ENCODE assay signal across 1 cellular context in genomic region chr6:2719053-2719375, GRCh38.
TF ChIP-seq lines count a peak whose summit lies in the region.

No MANE protein-coding gene starts in this region.

TF ChIP-seq in IMR-90, 13 proteins besides CTCF, POLR2A, EP300 and RAD21:
- TF ChIP-seq MAZ (IDR thresholded peaks at IDR 0.05; ENCODE audit: borderline replicate concordance, low read depth, low read length) (no peak), BHLHE40 (IDR thresholded peaks at IDR 0.05; ENCODE audit: low read depth, low read length) (no peak), MAFK (IDR thresholded peaks at IDR 0.05; ENCODE audit: low read depth, low read length) (no peak), FOS (IDR thresholded peaks at IDR 0.05; ENCODE audit: low read depth, low read length) (no peak), CHD1 (IDR thresholded peaks at IDR 0.05; ENCODE audit: low read depth, low read length) (no peak), RFX5 (IDR thresholded peaks at IDR 0.05; ENCODE audit: low read depth, low read length) (no peak), NFE2L2 (IDR thresholded peaks at IDR 0.05; ENCODE audit: low read depth, low read length) (no peak), RCOR1 (IDR thresholded peaks at IDR 0.05; ENCODE audit: insufficient replicate concordance, low read length) (no peak), MXI1 (IDR thresholded peaks at IDR 0.05; ENCODE audit: borderline replicate concordance, low read depth, low read length) (no peak), CEBPB (IDR thresholded peaks at IDR 0.05; ENCODE audit: low read depth, low read length) (no peak)
- TF ChIP-seq, protein P1, sequence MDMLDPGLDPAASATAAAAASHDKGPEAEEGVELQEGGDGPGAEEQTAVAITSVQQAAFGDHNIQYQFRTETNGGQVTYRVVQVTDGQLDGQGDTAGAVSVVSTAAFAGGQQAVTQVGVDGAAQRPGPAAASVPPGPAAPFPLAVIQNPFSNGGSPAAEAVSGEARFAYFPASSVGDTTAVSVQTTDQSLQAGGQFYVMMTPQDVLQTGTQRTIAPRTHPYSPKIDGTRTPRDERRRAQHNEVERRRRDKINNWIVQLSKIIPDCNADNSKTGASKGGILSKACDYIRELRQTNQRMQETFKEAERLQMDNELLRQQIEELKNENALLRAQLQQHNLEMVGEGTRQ (IDR thresholded peaks at IDR 0.05; ENCODE audit: low read depth, low read length) = no peak
- TF ChIP-seq, protein P2, sequence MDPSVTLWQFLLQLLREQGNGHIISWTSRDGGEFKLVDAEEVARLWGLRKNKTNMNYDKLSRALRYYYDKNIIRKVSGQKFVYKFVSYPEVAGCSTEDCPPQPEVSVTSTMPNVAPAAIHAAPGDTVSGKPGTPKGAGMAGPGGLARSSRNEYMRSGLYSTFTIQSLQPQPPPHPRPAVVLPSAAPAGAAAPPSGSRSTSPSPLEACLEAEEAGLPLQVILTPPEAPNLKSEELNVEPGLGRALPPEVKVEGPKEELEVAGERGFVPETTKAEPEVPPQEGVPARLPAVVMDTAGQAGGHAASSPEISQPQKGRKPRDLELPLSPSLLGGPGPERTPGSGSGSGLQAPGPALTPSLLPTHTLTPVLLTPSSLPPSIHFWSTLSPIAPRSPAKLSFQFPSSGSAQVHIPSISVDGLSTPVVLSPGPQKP (IDR thresholded peaks at IDR 0.05; ENCODE audit: borderline replicate concordance, low read depth, low read length) = no peak
